24 cellular contexts compared by ENCODE assay signal in the genomic region with DNA sequence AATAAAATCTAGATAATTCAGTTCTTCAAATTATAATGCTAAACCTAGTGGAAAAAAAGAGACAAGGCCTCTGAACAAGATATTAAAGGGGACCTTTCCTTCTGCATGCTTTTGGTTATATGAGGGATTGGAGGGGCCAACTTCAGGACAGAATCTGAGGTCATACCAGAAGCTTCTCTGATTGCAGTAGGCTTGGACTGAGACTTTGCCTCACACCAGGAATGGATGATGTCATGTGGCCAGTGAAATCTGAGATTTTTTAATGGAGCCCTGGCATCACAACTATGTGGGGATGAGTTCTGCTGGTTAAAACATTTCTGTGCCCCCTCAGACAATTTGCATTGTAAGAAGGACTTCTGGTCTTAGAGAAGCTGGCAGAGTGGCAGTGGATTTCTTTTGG.
DNase-seq lines count a peak whose midpoint lies in the region; ATAC-seq and TF ChIP-seq lines count a peak whose summit lies in the region.
"Had no signal": no experiment of that assay in that cellular context is flagged by ENCODE, and none has a peak within 500 bp of the region (broad histone marks: within the 10 kb centered on the region; RNA-seq: fewer than 3 reads in every experiment).

No MANE protein-coding gene starts in this region.

- intact Hi-C loops in prostate gland (cut with DNase I): no loop called here

- peaks cover 9% of the 10 kb centered on the region for H3K36me3 Mint-ChIP-seq in activated T-cell treated with anti-CD3 and anti-CD28 coated beads, Interleukin-2, amount 50 U/mL, for 4 hours (ENCODE audit: insufficient read depth)

- H3K4me1 Mint-ChIP-seq in activated T-cell treated with anti-CD3 and anti-CD28 coated beads, Interleukin-2, amount 50 U/mL, for 4 hours (ENCODE audit: low read depth): no peaks in the 10 kb centered on the region
- H3K4me1 Mint-ChIP-seq: activated CD4-positive, alpha-beta T cell treated with anti-CD3 and anti-CD28 coated beads for 36 hours; CD4-positive, alpha-beta memory T cell; nephron progenitor cell; T-cell had no signal

- no peak for TF ChIP-seq POLR2A in prostate gland (IDR thresholded peaks at IDR 0.05)

- no peaks in the 10 kb centered on the region for H3K27me3 Mint-ChIP-seq in activated T-cell treated with anti-CD3 and anti-CD28 coated beads, Interleukin-2, amount 50 U/mL, for 4 hours (ENCODE audit: low read depth)
- H3K27me3 Mint-ChIP-seq: activated CD4-positive, alpha-beta T cell treated with anti-CD3 and anti-CD28 coated beads for 36 hours; activated naive CD8-positive, alpha-beta T cell; CD4-positive, alpha-beta memory T cell had no signal

- no peak overlapping the region for H3K27ac ChIP-seq in prostate gland

- no peaks in the 10 kb centered on the region for H3K4me1 ChIP-seq in prostate gland (replicated peaks)

- ATAC-seq in activated T-cell treated with anti-CD3 and anti-CD28 coated beads, Interleukin-2, amount 50 U/mL, for 4 hours: no peak
- no peak for ATAC-seq in GM19035 (IDR thresholded peaks at IDR 0.05; ENCODE audit: unreplicated experiment)
- ATAC-seq: activated CD4-positive, alpha-beta T cell treated with anti-CD3 and anti-CD28 coated beads for 36 hours; Right ventricle myocardium inferior; T-cell had no signal

- no peak overlapping the region for H3K4me3 ChIP-seq in choroid plexus epithelial cell (ENCODE audit: low read depth, low read length)
- H3K4me3 ChIP-seq in prostate gland: no peak overlapping the region
- H3K4me3 ChIP-seq: gastrocnemius medialis had no signal

- no peaks in the 10 kb centered on the region for H3K9me3 Mint-ChIP-seq in activated T-cell treated with anti-CD3 and anti-CD28 coated beads, Interleukin-2, amount 50 U/mL, for 4 hours
- H3K9me3 Mint-ChIP-seq: dendritic cell treated with granulocyte-macrophage colony-stimulating factor and Interleukin-4, amounts not matched to agents 40 ng/mL and 50 ng/mL, for 4 days; nephron progenitor cell; T-cell had no signal

- H3K4me3 Mint-ChIP-seq in activated T-cell treated with anti-CD3 and anti-CD28 coated beads, Interleukin-2, amount 50 U/mL, for 4 hours: no peak overlapping the region
- H3K4me3 Mint-ChIP-seq: activated CD4-positive, alpha-beta T cell treated with anti-CD3 and anti-CD28 coated beads for 36 hours; activated naive CD8-positive, alpha-beta T cell; CD4-positive, alpha-beta memory T cell; dendritic cell treated with granulocyte-macrophage colony-stimulating factor and Interleukin-4, amounts not matched to agents 40 ng/mL and 50 ng/mL, for 4 days; nephron progenitor cell; T-cell had no signal

- TF ChIP-seq CTCF in choroid plexus epithelial cell (conservative IDR thresholded peaks at IDR 0.05; ENCODE audit: low read depth, low read length) (no peak), prostate gland (IDR thresholded peaks at IDR 0.05) (no peak)

- H3K27me3 ChIP-seq in prostate gland (replicated peaks; ENCODE audit: insufficient read depth): no peaks in the 10 kb centered on the region
- H3K27me3 ChIP-seq: gastrocnemius medialis had no signal

- no peaks in the 10 kb centered on the region for H3K9me3 ChIP-seq in prostate gland
- H3K9me3 ChIP-seq: gastrocnemius medialis had no signal

- H3K36me3 ChIP-seq in prostate gland: no peaks in the 10 kb centered on the region
- H3K36me3 ChIP-seq: gastrocnemius medialis had no signal

- DNase-seq in EL (peak; percentile 36), LHCN-M2 (ENCODE audit: low read depth) (peak; percentile 25), choroid plexus epithelial cell (ENCODE audit: low read depth) (peak; percentile 59), left kidney (ENCODE audit: low read depth, low spot score) (peak; percentile 24), SW 1271 (lab: John Stamatoyannopoulos, UW) (no peak), prostate gland (ENCODE audit: low spot score) (no peak)
- no peak for DNase-seq in activated T-cell treated with anti-CD3 and anti-CD28 coated beads, Interleukin-2, amount 50 U/mL, for 4 hours
- DNase-seq: activated CD4-positive, alpha-beta T cell treated with anti-CD3 and anti-CD28 coated beads for 36 hours; CD4-positive, alpha-beta memory T cell; gastrocnemius medialis; Karpas-422; left colon; NCI-H1105 treated with DMSO at 0.1 percent for 48 hours; NCI-H526 treated with DMSO at 0.1 percent for 48 hours; nephron progenitor cell; OCI-M1; posterior cingulate gyrus; stimulated activated CD4-positive, alpha-beta T cell treated with anti-CD3 and anti-CD28 coated beads, Interleukin-2, amount 100 ng/mL, for 24 hours; stimulated activated naive CD4-positive, alpha-beta T cell; T-cell had no signal

Comparison
In these comparisons a context has a peak if more than half of its experiments do, and no peak if none do; other contexts are left out.
1. DNase-seq: peak in EL (single experiment), LHCN-M2 (single experiment), choroid plexus epithelial cell (single experiment) and left kidney (single experiment); none in SW 1271 (0 of 2), prostate gland (single experiment) and activated T-cell treated with anti-CD3 and anti-CD28 coated beads, Interleukin-2, amount 50 U/mL, for 4 hours (single experiment).